ENCODE assay signal across 1 cellular context in the genomic region with DNA sequence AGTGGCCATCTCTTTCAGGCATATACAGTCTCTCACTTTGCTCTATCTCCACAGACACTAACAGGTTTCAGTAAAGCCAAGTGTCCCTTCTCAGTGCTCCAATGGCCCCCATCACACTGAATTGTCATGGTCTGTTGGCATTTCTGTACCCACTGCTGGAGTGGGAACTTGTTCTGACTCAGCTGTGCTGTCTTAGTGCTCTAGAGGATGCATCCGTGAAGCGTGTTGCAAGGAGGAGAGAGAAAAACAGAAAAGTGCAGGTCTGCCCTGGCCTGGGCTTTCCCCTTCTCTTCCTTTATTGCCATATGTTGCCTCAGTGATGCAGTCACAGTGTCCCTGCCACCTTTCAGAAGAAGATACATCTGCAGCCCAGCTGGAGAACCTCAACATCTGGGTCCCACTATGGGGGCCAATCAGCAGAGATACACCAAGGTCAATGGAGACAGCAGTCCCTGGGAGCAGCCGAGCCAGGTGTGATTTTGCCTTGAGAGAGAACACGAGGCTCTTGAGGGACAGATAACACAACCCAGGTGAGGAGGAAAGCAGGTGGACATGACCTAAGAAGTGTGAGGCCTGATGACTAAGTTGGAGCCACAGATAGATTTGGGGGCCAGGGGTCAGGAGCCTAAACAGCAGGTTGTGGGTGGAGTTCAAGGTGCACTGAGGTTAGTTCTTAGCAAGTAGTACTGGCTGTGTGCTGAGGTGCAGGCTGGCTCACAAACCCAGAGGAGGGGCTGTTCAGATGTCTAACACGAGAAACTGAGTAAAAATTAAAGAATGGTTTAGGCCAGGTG.
A peak's percentile ranks its signal among the peaks of the same experiment; 100 is the strongest.
TF ChIP-seq lines count a peak whose summit lies in the region.

No MANE protein-coding gene starts in this region.

TF ChIP-seq in HepG2, 621 proteins besides CTCF, POLR2A, EP300 and RAD21 (continued from another document):
- TF ChIP-seq, protein P1, sequence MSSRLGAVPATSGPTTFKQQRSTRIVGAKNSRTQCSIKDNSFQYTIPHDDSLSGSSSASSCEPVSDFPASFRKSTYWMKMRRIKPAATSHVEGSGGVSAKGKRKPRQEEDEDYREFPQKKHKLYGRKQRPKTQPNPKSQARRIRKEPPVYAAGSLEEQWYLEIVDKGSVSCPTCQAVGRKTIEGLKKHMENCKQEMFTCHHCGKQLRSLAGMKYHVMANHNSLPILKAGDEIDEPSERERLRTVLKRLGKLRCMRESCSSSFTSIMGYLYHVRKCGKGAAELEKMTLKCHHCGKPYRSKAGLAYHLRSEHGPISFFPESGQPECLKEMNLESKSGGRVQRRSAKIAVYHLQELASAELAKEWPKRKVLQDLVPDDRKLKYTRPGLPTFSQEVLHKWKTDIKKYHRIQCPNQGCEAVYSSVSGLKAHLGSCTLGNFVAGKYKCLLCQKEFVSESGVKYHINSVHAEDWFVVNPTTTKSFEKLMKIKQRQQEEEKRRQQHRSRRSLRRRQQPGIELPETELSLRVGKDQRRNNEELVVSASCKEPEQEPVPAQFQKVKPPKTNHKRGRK (CRISPR knock-in tag; IDR thresholded peaks at IDR 0.05), result no peak
- TF ChIP-seq, protein P2, sequence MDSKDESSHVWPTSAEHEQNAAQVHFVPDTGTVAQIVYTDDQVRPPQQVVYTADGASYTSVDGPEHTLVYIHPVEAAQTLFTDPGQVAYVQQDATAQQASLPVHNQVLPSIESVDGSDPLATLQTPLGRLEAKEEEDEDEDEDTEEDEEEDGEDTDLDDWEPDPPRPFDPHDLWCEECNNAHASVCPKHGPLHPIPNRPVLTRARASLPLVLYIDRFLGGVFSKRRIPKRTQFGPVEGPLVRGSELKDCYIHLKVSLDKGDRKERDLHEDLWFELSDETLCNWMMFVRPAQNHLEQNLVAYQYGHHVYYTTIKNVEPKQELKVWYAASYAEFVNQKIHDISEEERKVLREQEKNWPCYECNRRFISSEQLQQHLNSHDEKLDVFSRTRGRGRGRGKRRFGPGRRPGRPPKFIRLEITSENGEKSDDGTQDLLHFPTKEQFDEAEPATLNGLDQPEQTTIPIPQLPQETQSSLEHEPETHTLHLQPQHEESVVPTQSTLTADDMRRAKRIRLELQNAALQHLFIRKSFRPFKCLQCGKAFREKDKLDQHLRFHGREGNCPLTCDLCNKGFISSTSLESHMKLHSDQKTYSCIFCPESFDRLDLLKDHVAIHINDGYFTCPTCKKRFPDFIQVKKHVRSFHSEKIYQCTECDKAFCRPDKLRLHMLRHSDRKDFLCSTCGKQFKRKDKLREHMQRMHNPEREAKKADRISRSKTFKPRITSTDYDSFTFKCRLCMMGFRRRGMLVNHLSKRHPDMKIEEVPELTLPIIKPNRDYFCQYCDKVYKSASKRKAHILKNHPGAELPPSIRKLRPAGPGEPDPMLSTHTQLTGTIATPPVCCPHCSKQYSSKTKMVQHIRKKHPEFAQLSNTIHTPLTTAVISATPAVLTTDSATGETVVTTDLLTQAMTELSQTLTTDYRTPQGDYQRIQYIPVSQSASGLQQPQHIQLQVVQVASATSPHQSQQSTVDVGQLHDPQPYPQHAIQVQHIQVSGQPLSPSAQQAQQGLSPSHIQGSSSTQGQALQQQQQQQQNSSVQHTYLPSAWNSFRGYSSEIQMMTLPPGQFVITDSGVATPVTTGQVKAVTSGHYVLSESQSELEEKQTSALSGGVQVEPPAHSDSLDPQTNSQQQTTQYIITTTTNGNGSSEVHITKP (CRISPR knock-in tag; IDR thresholded peaks at IDR 0.05; ENCODE audit: low read depth), result no peak
- TF ChIP-seq ZFX (CRISPR knock-in tag; IDR thresholded peaks at IDR 0.05; ENCODE audit: low read depth), result 0 out of 2 replicates have a peak, but pooled peaks have one; percentile 25
- TF ChIP-seq, protein P3, sequence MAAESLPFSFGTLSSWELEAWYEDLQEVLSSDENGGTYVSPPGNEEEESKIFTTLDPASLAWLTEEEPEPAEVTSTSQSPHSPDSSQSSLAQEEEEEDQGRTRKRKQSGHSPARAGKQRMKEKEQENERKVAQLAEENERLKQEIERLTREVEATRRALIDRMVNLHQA (CRISPR knock-in tag; IDR thresholded peaks at IDR 0.05), result no peak
- TF ChIP-seq, protein P4, sequence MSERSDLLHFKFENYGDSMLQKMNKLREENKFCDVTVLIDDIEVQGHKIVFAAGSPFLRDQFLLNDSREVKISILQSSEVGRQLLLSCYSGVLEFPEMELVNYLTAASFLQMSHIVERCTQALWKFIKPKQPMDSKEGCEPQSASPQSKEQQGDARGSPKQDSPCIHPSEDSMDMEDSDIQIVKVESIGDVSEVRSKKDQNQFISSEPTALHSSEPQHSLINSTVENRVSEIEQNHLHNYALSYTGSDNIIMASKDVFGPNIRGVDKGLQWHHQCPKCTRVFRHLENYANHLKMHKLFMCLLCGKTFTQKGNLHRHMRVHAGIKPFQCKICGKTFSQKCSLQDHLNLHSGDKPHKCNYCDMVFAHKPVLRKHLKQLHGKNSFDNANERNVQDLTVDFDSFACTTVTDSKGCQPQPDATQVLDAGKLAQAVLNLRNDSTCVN (CRISPR knock-in tag; IDR thresholded peaks at IDR 0.05; ENCODE audit: borderline replicate concordance), result no peak
TF ChIP-seq in HepG2: peak in this region for 8.
